In the genomic region with DNA sequence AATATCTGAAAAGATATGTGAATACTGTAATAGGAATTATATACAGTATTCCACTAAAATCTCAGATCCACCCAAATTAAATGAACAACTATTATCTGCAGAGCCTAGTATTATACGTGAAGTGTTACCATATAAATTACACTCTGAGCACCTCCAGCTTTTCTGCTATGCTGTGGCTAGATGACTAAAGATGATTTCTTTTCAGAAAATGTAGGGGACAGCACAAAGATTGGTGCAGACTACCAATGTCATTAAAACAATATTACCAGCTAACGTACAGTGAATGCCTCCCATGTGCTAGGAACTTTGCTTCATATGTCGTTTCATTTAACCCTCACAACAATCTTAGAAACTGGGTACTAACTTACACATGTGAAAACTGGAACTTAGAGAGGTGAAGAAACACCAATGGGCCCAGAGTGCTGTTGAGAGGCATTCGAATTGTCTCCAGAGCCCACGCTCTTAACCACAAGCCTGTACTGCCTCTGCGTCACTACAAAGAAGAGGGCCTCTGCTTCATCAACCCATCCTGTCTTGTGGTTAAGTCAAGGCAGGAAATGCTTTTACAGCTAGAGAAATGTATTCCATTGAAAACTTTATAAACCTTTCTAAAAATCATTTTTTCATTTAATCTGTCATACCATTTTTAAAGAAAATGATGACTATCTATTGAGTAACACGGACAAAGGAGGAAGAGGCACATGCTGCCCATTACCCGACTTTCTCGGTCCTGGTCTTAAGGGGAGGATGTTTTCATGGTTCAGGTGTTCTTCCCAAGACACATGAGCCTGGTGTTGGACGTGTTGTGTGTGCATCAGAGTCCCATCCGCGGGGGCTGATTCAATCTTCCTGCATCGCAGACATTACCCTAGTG, we compare ENCODE assay signal across 8 cellular contexts. TPM values are rescaled to one million over a fixed set of nuclear protein-coding genes. Genes with fewer than 3 reads are reported as not detected.
DNase-seq lines count a peak whose midpoint lies in the region; ATAC-seq and TF ChIP-seq lines count a peak whose summit lies in the region.

No MANE protein-coding gene starts in this region.

- 51 to 64% methylated on average over 13 of the region's 13 CpGs for WGBS in lung, 2 donors
- WGBS in tibial nerve, 2 donors, result 79 to 82% methylated on average over 13 of the region's 13 CpGs

- H3K9me3 ChIP-seq in lung (ENCODE audit: control insufficient read depth in 2 of 2, insufficient read depth in 1 of 2, low read length in 1 of 2) (no peaks in the 10 kb centered on the region), tibial nerve (no peaks in the 10 kb centered on the region)

- DNase-seq in CD1c-positive myeloid dendritic cell (ENCODE audit: extremely low spot score) (peak; percentile 91), KBM-7 (peak; percentile 55), lung (ENCODE audit: low spot score) (no peak), tibial nerve (ENCODE audit: low spot score in 2 of 2) (no peak), ACHN (no peak), T1000 (lab: John Stamatoyannopoulos, UW) (no peak)
- peak; percentile 66 for DNase-seq in activated CD8-positive, alpha-beta memory T cell treated with anti-CD3 and anti-CD28 coated beads, Interleukin-2, amount 50 U/mL, for 1 hour (ENCODE audit: extremely low read depth)

- ATAC-seq in GM21390 (IDR thresholded peaks at IDR 0.05; ENCODE audit: unreplicated experiment), result peak; percentile 93
- ATAC-seq in lung (ENCODE audit: insufficient read depth, low FRiP score), result peak; percentile 66

- H3K27ac ChIP-seq in lung (ENCODE audit: low read depth in 1 of 2, low read length in 1 of 2), result peak overlapping the region in 1 of 2 donors; percentile 82
- H3K27ac ChIP-seq in tibial nerve, result peak overlapping the region in 3 of 4 donors; percentile 19 to 67 (median 39)

- H3K36me3 ChIP-seq in lung (ENCODE audit: control insufficient read depth in 2 of 2, insufficient read depth in 2 of 2, low read length in 2 of 2) (no peaks in the 10 kb centered on the region), tibial nerve (no peaks in the 10 kb centered on the region)

- TF ChIP-seq POLR2A in tibial nerve (IDR thresholded peaks at IDR 0.05), result no peak

- H3K4me3 ChIP-seq in lung, result no peak overlapping the region
- H3K4me3 ChIP-seq in tibial nerve, result peak overlapping the region in 2 of 4 donors; percentile 4 to 13

- TF ChIP-seq CTCF in lung (IDR thresholded peaks at IDR 0.05; ENCODE audit: control extremely low read depth, extremely low read depth) (no peak), tibial nerve (IDR thresholded peaks at IDR 0.05) (no peak)

- H3K4me1 ChIP-seq in lung (ENCODE audit: control insufficient read depth in 2 of 2, insufficient read depth in 2 of 2, low read length in 2 of 2) (no peaks in the 10 kb centered on the region), tibial nerve (no peaks in the 10 kb centered on the region)

- in situ Hi-C loops in KBM-7 (cut with MboI; ENCODE audit: low pct_unique_long_range_greater_than_20kb, low sequenced_read_pairs), result no loop called here
- in situ Hi-C loops in ACHN (cut with HindIII; ENCODE audit: low pct_ligation_motif_present, low pct_unique_long_range_greater_than_20kb, low sequenced_read_pairs), result no loop called here

- no peaks in the 10 kb centered on the region for H3K27me3 ChIP-seq in lung (ENCODE audit: control insufficient read depth, insufficient read depth)
- no peaks in the 10 kb centered on the region for H3K27me3 ChIP-seq in tibial nerve

- TF ChIP-seq EP300 in tibial nerve (IDR thresholded peaks at IDR 0.05), result peak in 1 of 2 donors; percentile 46

RNA-seq across cellular contexts. Expression of a gene that starts 1.3 kb away (rescaled TPM):
- total RNA-seq in lung (1 to 10 TPM; 3.8 to 4.3 TPM), tibial nerve (1 to 10 TPM; 1.1 to 2.1 (median 1.3) TPM)
- 1 to 10 TPM; 2.1 to 8.1 TPM for polyA plus RNA-seq in lung

RNA-seq across cellular contexts. Expression of a gene that starts 13.2 kb away (rescaled TPM):
- total RNA-seq in lung (10 to 100 TPM; 37.6 to 51.1 TPM), tibial nerve (10 to 100 TPM; 41.2 to 82.9 (median 52.0) TPM)
- 10 to 100 TPM; 10.0 to 29.4 TPM for polyA plus RNA-seq in lung

Comparison
In these comparisons a context has a peak if more than half of its experiments do, and no peak if none do; other contexts are left out.
1. DNase-seq: peak in CD1c-positive myeloid dendritic cell (single experiment), KBM-7 (single experiment) and activated CD8-positive, alpha-beta memory T cell treated with anti-CD3 and anti-CD28 coated beads, Interleukin-2, amount 50 U/mL, for 1 hour (single experiment); none in lung (single experiment), tibial nerve (0 of 2), ACHN (single experiment) and T1000 (single experiment).